In the genomic region with DNA sequence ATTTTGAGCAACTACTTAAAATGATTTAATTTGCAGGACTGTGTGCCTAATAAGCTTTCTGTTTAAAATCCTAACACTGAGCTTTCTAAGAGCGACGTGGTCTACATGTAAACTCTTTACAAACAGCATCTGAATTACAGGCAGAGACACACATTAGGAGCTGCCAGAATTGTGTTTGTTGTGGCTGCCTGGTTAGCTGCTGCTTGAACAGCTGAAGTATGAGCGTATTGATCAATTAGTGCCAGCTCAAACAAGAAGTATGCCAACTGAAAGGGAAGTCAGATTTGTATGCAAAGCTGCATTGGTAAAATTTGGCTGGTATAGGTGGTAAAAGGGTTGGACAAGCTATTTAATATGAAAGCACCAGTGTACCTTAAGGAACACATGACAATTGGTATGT, we compare ENCODE assay signal across 27 cellular contexts.
A peak's percentile ranks its signal among the peaks of the same experiment; 100 is the strongest.
DNase-seq lines count a peak whose midpoint lies in the region; ATAC-seq and TF ChIP-seq lines count a peak whose summit lies in the region.
"Had no signal": no experiment of that assay in that cellular context is flagged by ENCODE, and none has a peak within 500 bp of the region (broad histone marks: within the 10 kb centered on the region; RNA-seq: fewer than 3 reads in every experiment).

No MANE protein-coding gene starts in this region.

- no peak for TF ChIP-seq EP300 in sigmoid colon (IDR thresholded peaks at IDR 0.05)

- ATAC-seq in GM21786 (IDR thresholded peaks at IDR 0.05; ENCODE audit: unreplicated experiment) = no peak
- no peak for ATAC-seq in GM19035 (IDR thresholded peaks at IDR 0.05; ENCODE audit: unreplicated experiment)
- ATAC-seq: A549; activated CD4-positive, alpha-beta T cell treated with anti-CD3 and anti-CD28 coated beads for 36 hours; activated CD8-positive, alpha-beta T cell treated with anti-CD3 and anti-CD28 coated beads for 36 hours; CD8-positive, alpha-beta T cell; gastroesophageal sphincter; natural killer cell treated with Interleukin-12 subunit alpha and Interleukin-12 subunit beta and Interleukin-15 and Interleukin-18, amount 100 ng/mL, for 72 hours; stimulated activated effector memory CD8-positive, alpha-beta T cell treated with anti-CD3 and anti-CD28 coated beads, Interleukin-12 subunit alpha, Interleukin-12 subunit beta, amount 100 ng/mL, for 72 hours had no signal

- H3K27ac ChIP-seq in A673 (ENCODE audit: low read depth, low read length, poor library complexity, severe bottlenecking) (peak overlapping the region; percentile 2), coronary artery (no peak overlapping the region), sigmoid colon (no peak overlapping the region)
- H3K27ac ChIP-seq: A549, hepatocyte, KMS-11, SJCRH30 had no signal

- no peak for TF ChIP-seq POLR2A in sigmoid colon (IDR thresholded peaks at IDR 0.05)

- POLR2A ChIA-PET in A673 (lab: Charles Lee; ENCODE audit: low non-redundant PET) = no interaction called here

- H3K9me3 ChIP-seq in A673 (ENCODE audit: low read depth, low read length, poor library complexity, severe bottlenecking) (no peaks in the 10 kb centered on the region), MG63 (no peaks in the 10 kb centered on the region), sigmoid colon (no peaks in the 10 kb centered on the region)
- H3K9me3 ChIP-seq: A549, gastroesophageal sphincter, HAP-1, SJCRH30 had no signal

- intact Hi-C loops in A673 (cut with micrococcal nuclease; ENCODE audit: unreplicated experiment) = no loop called here
- intact Hi-C loops in sigmoid colon (cut with DNase I) = no loop called here

- H3K4me3 ChIP-seq in A673 (ENCODE audit: low read depth, low read length, poor library complexity, severe bottlenecking) (no peak overlapping the region), MG63 (no peak overlapping the region), coronary artery (peak overlapping the region; percentile 16), sigmoid colon (no peak overlapping the region)
- H3K4me3 ChIP-seq: A549, gastroesophageal sphincter, HAP-1, hepatocyte, lung, SJCRH30 had no signal

- BruUV-seq in A673 (replicated peaks; lab: Mats Ljungman, UMichigan) = no TSS peak

- CTCF ChIA-PET in A673 (lab: Charles Lee) = no interaction called here

- H3K36me3 ChIP-seq in A673 (ENCODE audit: insufficient read depth, low read length, poor library complexity, severe bottlenecking) (no peaks in the 10 kb centered on the region), MG63 (no peaks in the 10 kb centered on the region), sigmoid colon (no peaks in the 10 kb centered on the region)
- H3K36me3 ChIP-seq: gastroesophageal sphincter, HAP-1 had no signal

- H3K4me1 ChIP-seq in A673 (ENCODE audit: insufficient read depth, low read length, poor library complexity, severe bottlenecking) (peaks cover 58% of the 10 kb centered on the region), sigmoid colon (peaks cover 0 to 36% (median 23%) of the 10 kb centered on the region in 4 donors)
- H3K4me1 ChIP-seq: A549, HAP-1, SJCRH30 had no signal

- WGBS in sigmoid colon, 2 donors = 78 to 83% methylated on average over 3 of the region's 3 CpGs

- TF ChIP-seq CTCF in A673 (conservative IDR thresholded peaks at IDR 0.05; ENCODE audit: low read depth, low read length) (no peak), coronary artery (IDR thresholded peaks at IDR 0.05) (no peak), sigmoid colon (IDR thresholded peaks at IDR 0.05) (no peak)

- DNase-seq in A673 (ENCODE audit: low spot score) (no peak), MG63 (peak; percentile 17), NCI-H748 (lab: John Stamatoyannopoulos, UW; ENCODE audit: unreplicated experiment) (peak; percentile 78), coronary artery (ENCODE audit: low spot score) (no peak), sigmoid colon (no peak), CD1c-positive myeloid dendritic cell (ENCODE audit: extremely low spot score) (no peak)
- DNase-seq: activated CD4-positive, alpha-beta T cell treated with anti-CD3 and anti-CD28 coated beads for 36 hours; activated CD8-positive, alpha-beta T cell treated with anti-CD3 and anti-CD28 coated beads for 36 hours; amniotic stem cell; CD8-positive, alpha-beta T cell; effector CD4-positive, alpha-beta T cell; EL; NCI-H1417 treated with DMSO at 0.1 percent for 48 hours; occipital lobe; RPMI8226; SJCRH30; SW 1271 had no signal

- H3K27me3 ChIP-seq in A673 (replicated peaks; ENCODE audit: insufficient read depth, low read depth, low read length, poor library complexity) (no peaks in the 10 kb centered on the region), MG63 (no peaks in the 10 kb centered on the region), sigmoid colon (no peaks in the 10 kb centered on the region)
- H3K27me3 ChIP-seq: gastroesophageal sphincter, hepatocyte, SJCRH30 had no signal

Comparison
In these comparisons a context has a peak if more than half of its experiments do, and no peak if none do; other contexts are left out.
1. DNase-seq: peak in MG63 (single experiment) and NCI-H748 (single experiment); none in A673 (single experiment), coronary artery (single experiment), sigmoid colon (single experiment) and CD1c-positive myeloid dendritic cell (single experiment).